Comparison of ENCODE assay signal across 8 cellular contexts in genomic region chr12:53222170-53223005, GRCh38. TPM values are rescaled to one million over a fixed set of nuclear protein-coding genes. Genes with fewer than 3 reads are reported as not detected.
DNase-seq lines count a peak whose midpoint lies in the region; ATAC-seq, FAIRE-seq and TF ChIP-seq lines count a peak whose summit lies in the region.

No MANE protein-coding gene starts in this region.

- H4K5ac ChIP-seq in H1 (ENCODE audit: insufficient read length, low read depth, low read length) = peak overlapping the region; percentile 26

- H3K4me3 ChIP-seq in OCI-LY3 (ENCODE audit: low read length) = peak overlapping the region; percentile 93
- peak overlapping the region in 3 of 4 experiments; percentile 14 to 97 (median 89); a peak in 5 of 8 replicates for H3K4me3 ChIP-seq in H1 (ENCODE audit: extremely low read depth in 1 of 4, insufficient read depth in 2 of 4, low read depth in 3 of 4, low read length in 4 of 4)
- peak overlapping the region; percentile 72 to 93 for H3K4me3 ChIP-seq in neutrophil (ENCODE audit: low read depth in 1 of 2, low read length in 1 of 2)

- peak overlapping the region; percentile 77; the same call in 1 of the 2 replicates for H2BK5ac ChIP-seq in H1 (ENCODE audit: low read depth, low read length)

- H3K4me2 ChIP-seq in OCI-LY3 (ENCODE audit: low read length) (peak overlapping the region; percentile 97), H1 (ENCODE audit: insufficient read depth in 1 of 2, low read depth in 2 of 2, low read length in 2 of 2) (peak overlapping the region; percentile 99 to 100)

- peak overlapping the region; percentile 88; the same call in 1 of the 2 replicates for H2BK12ac ChIP-seq in H1 (ENCODE audit: low read depth, low read length)

- H2BK120ac ChIP-seq in H1 (replicated peaks; ENCODE audit: low read depth, low read length) = peak overlapping the region; percentile 58

- H3K23me2 ChIP-seq in H1 (ENCODE audit: low read depth, low read length) = peaks cover 28% of the 10 kb centered on the region

- H3K4me1 Mint-ChIP-seq in CD4-positive, alpha-beta T cell (ENCODE audit: low read depth) = peaks cover 82% of the 10 kb centered on the region

- TF ChIP-seq POLR2A in H1 (IDR thresholded peaks at IDR 0.05; ENCODE audit: control extremely low read depth in 1 of 2, low read depth in 2 of 2, low read length in 2 of 2) = no peak

- H2AFZ ChIP-seq in OCI-LY3 (ENCODE audit: low read depth, low read length) (no peak overlapping the region), H1 (ENCODE audit: low read length) (no peak overlapping the region)

- no peaks in the 10 kb centered on the region for H3K27me3 ChIP-seq in CD4-positive, alpha-beta T cell (ENCODE audit: control insufficient read depth, insufficient read depth, low read length)
- H3K27me3 ChIP-seq in OCI-LY3 (ENCODE audit: low read depth, low read length) (peaks cover 9% of the 10 kb centered on the region), H1 (replicated peaks in 1 of 4; ENCODE audit: control insufficient read depth in 3 of 4, extremely low read depth in 1 of 4, insufficient read depth in 3 of 4, low read length in 3 of 4) (peaks cover 0 to 3% (median 0%) of the 10 kb centered on the region in 4 experiments; a peak in 1 of 7 replicates), neutrophil (peaks cover 90% of the 10 kb centered on the region)

- no peak for FAIRE-seq in H1 (lab: Jason Lieb, UNC)

- no peak for TF ChIP-seq EP300 in H1 (IDR thresholded peaks at IDR 0.05; ENCODE audit: borderline replicate concordance in 1 of 2, low read depth in 2 of 2, low read length in 2 of 2)

- no peaks in the 10 kb centered on the region for H3K36me3 ChIP-seq in OCI-LY3 (replicated peaks; ENCODE audit: low read depth, low read length)
- H3K36me3 ChIP-seq in H1 (ENCODE audit: control insufficient read depth in 2 of 4, insufficient read depth in 4 of 4, low read length in 3 of 4) = no peaks in the 10 kb centered on the region; a peak in 1 of 8 replicates
- no peaks in the 10 kb centered on the region for H3K36me3 ChIP-seq in neutrophil

- peak overlapping the region; percentile 82 for H3K27ac Mint-ChIP-seq in CD4-positive, alpha-beta T cell

- no peaks in the 10 kb centered on the region for H3K79me2 ChIP-seq in OCI-LY3 (ENCODE audit: low read length)
- H3K79me2 ChIP-seq in H1 (ENCODE audit: control insufficient read depth in 1 of 2, insufficient read depth in 2 of 2, low read length in 2 of 2) = peaks cover 4 to 19% of the 10 kb centered on the region in 2 experiments; a peak in 3 of 4 replicates

- H3K79me1 ChIP-seq in H1 (ENCODE audit: low read depth, low read length) = peaks cover 6% of the 10 kb centered on the region

- H3K27ac ChIP-seq in CD4-positive, alpha-beta T cell (ENCODE audit: low read depth, low read length) = peak overlapping the region; percentile 68
- no peak overlapping the region for H3K27ac ChIP-seq in OCI-LY3 (ENCODE audit: low read length)
- no peak overlapping the region for H3K27ac ChIP-seq in H1 (ENCODE audit: low read depth, low read length)
- H3K27ac ChIP-seq in neutrophil = no peak overlapping the region

- intact Hi-C loops in CD4-positive, alpha-beta T cell (cut with DNase I, micrococcal nuclease) = loop anchor here in 1 of 2 experiments (1.0 to 5.0 kb wide), 3 partner anchors 10 to 45 kb away; partner anchors contain the start of genes CSAD, ESPL1, RARG and ZNF740

- H3K23ac ChIP-seq in H1 (ENCODE audit: insufficient read length) = no peak overlapping the region

- WGBS in H1 (ENCODE audit: extremely low coverage in 1 of 2, insufficient coverage in 1 of 2, insufficient read length in 1 of 2, insufficient replicate concordance in 2 of 2, low coverage in 1 of 2, low lambda C conversion rate in 2 of 2, missing lambda C conversion rate in 1 of 2), 2 experiments = 40% methylated on average over 3 of the region's 5 CpGs; no CpG with 5 or more reads in 1 of the 2 experiments

- no peak for TF ChIP-seq CTCF in CD4-positive, alpha-beta T cell (IDR thresholded peaks at IDR 0.05)
- no peak for TF ChIP-seq CTCF in OCI-LY3 (IDR thresholded peaks at IDR 0.05; ENCODE audit: low read depth, low read length)
- no peak for TF ChIP-seq CTCF in H1 (IDR thresholded peaks at IDR 0.05; ENCODE audit: control extremely low read depth in 1 of 3, insufficient read depth in 1 of 3, low read depth in 1 of 3, low read length in 3 of 3)
- no peak for TF ChIP-seq CTCF in neutrophil (IDR thresholded peaks at IDR 0.05)

- H3K4me3 Mint-ChIP-seq in CD4-positive, alpha-beta T cell = peak overlapping the region; percentile 78

- H2BK15ac ChIP-seq in H1 (ENCODE audit: low read length) = peak overlapping the region; percentile 48; the same call in 1 of the 2 replicates

- peak overlapping the region; percentile 93 for H3K9ac ChIP-seq in OCI-LY3 (ENCODE audit: low read length)
- no peak overlapping the region for H3K9ac ChIP-seq in H1 (replicated peaks in 1 of 4; ENCODE audit: extremely low read depth in 1 of 4, low read depth in 3 of 4, low read length in 3 of 4)

- peaks cover 11% of the 10 kb centered on the region for H3K4me1 ChIP-seq in OCI-LY3 (ENCODE audit: low read length)
- peaks cover 31 to 58% (median 45%) of the 10 kb centered on the region in 4 experiments for H3K4me1 ChIP-seq in H1 (replicated peaks in 1 of 4; ENCODE audit: control insufficient read depth in 3 of 4, insufficient read depth in 4 of 4, low read length in 3 of 4)
- peaks cover 22 to 39% of the 10 kb centered on the region in 2 experiments for H3K4me1 ChIP-seq in neutrophil (ENCODE audit: control insufficient read depth in 1 of 2, insufficient read depth in 1 of 2, low read depth in 1 of 2, low read length in 1 of 2)

- CTCF ChIA-PET in CD4-positive, alpha-beta T cell (lab: Charles Lee) = no interaction called here
- CTCF ChIA-PET in H1 (lab: Charles Lee; ENCODE audit: partially characterized antibody) = interaction anchor here (0.7 to 22.3 kb wide), 4 partner anchors 9 to 165 kb away, joined by 4 to 654 read pairs (median 273); partner anchors contain the start of genes ESPL1 and RARG

- H3K18ac ChIP-seq in H1 (ENCODE audit: extremely low read depth, low read length) = peak overlapping the region; percentile 95; the same call in 1 of the 2 replicates

- H3K9me3 ChIP-seq in CD4-positive, alpha-beta T cell (ENCODE audit: control insufficient read depth, low read length) = no peaks in the 10 kb centered on the region
- H3K9me3 ChIP-seq in OCI-LY3 (ENCODE audit: insufficient read depth, low read length) (no peaks in the 10 kb centered on the region), H1 (ENCODE audit: insufficient read depth in 2 of 2, low read depth in 1 of 2, low read length in 1 of 2) (no peaks in the 10 kb centered on the region), neutrophil (no peaks in the 10 kb centered on the region)

- H3K14ac ChIP-seq in H1 (ENCODE audit: insufficient read length) = no peak overlapping the region

- no peak for ATAC-seq in CD4-positive, alpha-beta T cell (ENCODE audit: poor library complexity)
- ATAC-seq in HG02973 (IDR thresholded peaks at IDR 0.05; ENCODE audit: unreplicated experiment) (no peak), GM18907 (IDR thresholded peaks at IDR 0.05; ENCODE audit: unreplicated experiment) (no peak), HG02571 (IDR thresholded peaks at IDR 0.05; ENCODE audit: unreplicated experiment) (no peak)

- H3K56ac ChIP-seq in H1 (replicated peaks; ENCODE audit: insufficient read length, low read depth, low read length) = no peak overlapping the region

- peaks cover 22% of the 10 kb centered on the region for H3K36me3 Mint-ChIP-seq in CD4-positive, alpha-beta T cell (ENCODE audit: low read depth)

- H2BK20ac ChIP-seq in H1 (ENCODE audit: low read length) = peak overlapping the region; percentile 67; the same call in 1 of the 2 replicates

- POLR2A ChIA-PET in CD4-positive, alpha-beta T cell (lab: Charles Lee) = interaction anchor here (0.7 to 1.7 kb wide), 5 partner anchors 9 to 73 kb away, joined by 3 to 6 read pairs (median 5); partner anchors contain the start of gene PFDN5
- POLR2A ChIA-PET in H1 (lab: Charles Lee; ENCODE audit: partially characterized antibody) = interaction anchor here (1.1 to 13.6 kb wide), 8 partner anchors 7 to 99 kb away, joined by 3 to 151 read pairs (median 4); partner anchors contain the start of genes AAAS, CSAD, PFDN5 and RARG

- H2AK5ac ChIP-seq in H1 (ENCODE audit: low read depth, low read length) = no peak overlapping the region

- H3K4ac ChIP-seq in H1 (replicated peaks; ENCODE audit: insufficient read length, low read depth, low read length) = peak overlapping the region; percentile 4

- H3K9me3 Mint-ChIP-seq in CD4-positive, alpha-beta T cell = no peaks in the 10 kb centered on the region

- H4K91ac ChIP-seq in H1 (replicated peaks; ENCODE audit: insufficient read length, low read length) = peak overlapping the region; percentile 91

- DNase-seq in CD4-positive, alpha-beta T cell = no peak
- DNase-seq in H1 (ENCODE audit: low read depth in 1 of 2, low spot score in 2 of 2) = no peak
- DNase-seq in superior temporal gyrus (ENCODE audit: extremely low spot score) = no peak

- no peaks in the 10 kb centered on the region for H3K27me3 Mint-ChIP-seq in CD4-positive, alpha-beta T cell

- no peak for TF ChIP-seq RAD21 in H1 (IDR thresholded peaks at IDR 0.05 in 1 of 2, conservative IDR thresholded peaks at IDR 0.05 in 1 of 2; ENCODE audit: low read depth in 2 of 2, low read length in 2 of 2)

- no peaks in the 10 kb centered on the region for H4K20me1 ChIP-seq in OCI-LY3 (ENCODE audit: insufficient read depth, low read length)
- H4K20me1 ChIP-seq in H1 (replicated peaks in 1 of 2; ENCODE audit: control insufficient read depth in 1 of 2, insufficient read depth in 2 of 2, low read length in 2 of 2) = peaks cover 0 to 3% of the 10 kb centered on the region in 2 experiments

- H4K8ac ChIP-seq in H1 (ENCODE audit: extremely low read depth, insufficient read depth, low read length) = no peak overlapping the region

RNA-seq across cellular contexts. Expression of gene RARG, which starts 9.6 kb away (rescaled TPM):
- total RNA-seq in CD4-positive, alpha-beta T cell = 10 to 100 TPM; 14.0 to 15.8 TPM
- 68.6 and 68.9 TPM in 2 replicates for total RNA-seq in H1 (2021; fragmentation: NEBNext Ultra II Directional; extraction: Animal tissue kit (Norgen Biotek cat#: 25700))
- polyA plus RNA-seq in H1 (2011; rRNA removed) = 68.6 and 84.2 TPM in 2 replicates
- 68.7 TPM for polyA plus RNA-seq in H1 (2011; cell fraction: cytosol; rRNA removed)
- polyA plus RNA-seq in H1 (2011; cell fraction: nucleus; rRNA removed) = 145 TPM
- 66.2 to 80.8 TPM (median 70.6 TPM) in 4 replicates for polyA plus RNA-seq in H1 (2012, experiment 1 of 2)
- 66.9 TPM for polyA plus RNA-seq in H1 (2012, experiment 2 of 2)
- polyA plus RNA-seq in H1 (2013, experiment 1 of 2) = 37.2 TPM
- polyA plus RNA-seq in H1 (2013, experiment 2 of 2) = 34.6 TPM
- polyA minus RNA-seq in H1 (2011; rRNA and poly(A)+ RNA removed) = 40.1 and 58.9 TPM in 2 replicates
- 38.5 TPM for polyA minus RNA-seq in H1 (2011; cell fraction: cytosol; rRNA and poly(A)+ RNA removed)
- 31.3 TPM for polyA minus RNA-seq in H1 (2011; cell fraction: nucleus; rRNA and poly(A)+ RNA removed)

RNA-seq across cellular contexts. Expression of gene ITGB7, which starts 15.3 kb away (rescaled TPM):
- total RNA-seq in CD4-positive, alpha-beta T cell = 100 to 1,000 TPM; 166 to 180 TPM
- 0.54 and 1.2 TPM in 2 replicates for total RNA-seq in H1 (2021; fragmentation: NEBNext Ultra II Directional; extraction: Animal tissue kit (Norgen Biotek cat#: 25700))
- polyA plus RNA-seq in H1 (2011; rRNA removed) = 0.25 and 0.35 TPM in 2 replicates
- 0.17 TPM for polyA plus RNA-seq in H1 (2011; cell fraction: cytosol; rRNA removed)
- polyA plus RNA-seq in H1 (2011; cell fraction: nucleus; rRNA removed) = 2.2 TPM
- polyA plus RNA-seq in H1 (2012, experiment 1 of 2) = 0.29 to 0.72 TPM (median 0.58 TPM) in 4 replicates
- polyA plus RNA-seq in H1 (2012, experiment 2 of 2) = 0.22 TPM
- 0.45 TPM for polyA plus RNA-seq in H1 (2013, experiment 1 of 2)
- 0.40 TPM for polyA plus RNA-seq in H1 (2013, experiment 2 of 2)
- 0.80 and 1.0 TPM in 2 replicates for polyA minus RNA-seq in H1 (2011; rRNA and poly(A)+ RNA removed)
- polyA minus RNA-seq in H1 (2011; cell fraction: cytosol; rRNA and poly(A)+ RNA removed) = not detected
- polyA minus RNA-seq in H1 (2011; cell fraction: nucleus; rRNA and poly(A)+ RNA removed) = not detected

RNA-seq across cellular contexts. Expression of gene CSAD, which starts 41.7 kb away (rescaled TPM):
- total RNA-seq in CD4-positive, alpha-beta T cell = 10 to 100 TPM; 56.7 to 57.3 TPM
- 8.8 and 10.0 TPM in 2 replicates for total RNA-seq in H1 (2021; fragmentation: NEBNext Ultra II Directional; extraction: Animal tissue kit (Norgen Biotek cat#: 25700))
- 11.3 and 15.4 TPM in 2 replicates for polyA plus RNA-seq in H1 (2011; rRNA removed)
- polyA plus RNA-seq in H1 (2011; cell fraction: cytosol; rRNA removed) = 18.1 TPM
- polyA plus RNA-seq in H1 (2011; cell fraction: nucleus; rRNA removed) = 55.6 TPM
- polyA plus RNA-seq in H1 (2012, experiment 1 of 2) = 11.4 to 14.0 TPM (median 12.7 TPM) in 4 replicates
- 5.2 TPM for polyA plus RNA-seq in H1 (2012, experiment 2 of 2)
- 5.6 TPM for polyA plus RNA-seq in H1 (2013, experiment 1 of 2)
- polyA plus RNA-seq in H1 (2013, experiment 2 of 2) = 4.5 TPM
- polyA minus RNA-seq in H1 (2011; rRNA and poly(A)+ RNA removed) = 5.1 and 7.6 TPM in 2 replicates
- polyA minus RNA-seq in H1 (2011; cell fraction: cytosol; rRNA and poly(A)+ RNA removed) = 6.6 TPM
- polyA minus RNA-seq in H1 (2011; cell fraction: nucleus; rRNA and poly(A)+ RNA removed) = 9.2 TPM

RNA-seq across cellular contexts. Expression of gene ZNF740, which starts 41.9 kb away (rescaled TPM):
- 10 to 100 TPM; 24.4 to 24.7 TPM for total RNA-seq in CD4-positive, alpha-beta T cell
- total RNA-seq in H1 (2021; fragmentation: NEBNext Ultra II Directional; extraction: Animal tissue kit (Norgen Biotek cat#: 25700)) = 35.6 and 40.0 TPM in 2 replicates
- 7.6 and 8.2 TPM in 2 replicates for polyA plus RNA-seq in H1 (2011; rRNA removed)
- 11.3 TPM for polyA plus RNA-seq in H1 (2011; cell fraction: cytosol; rRNA removed)
- polyA plus RNA-seq in H1 (2011; cell fraction: nucleus; rRNA removed) = 19.1 TPM
- 12.5 to 15.6 TPM (median 15.4 TPM) in 4 replicates for polyA plus RNA-seq in H1 (2012, experiment 1 of 2)
- 3.9 TPM for polyA plus RNA-seq in H1 (2012, experiment 2 of 2)
- polyA plus RNA-seq in H1 (2013, experiment 1 of 2) = 7.8 TPM
- polyA plus RNA-seq in H1 (2013, experiment 2 of 2) = 7.2 TPM
- polyA minus RNA-seq in H1 (2011; rRNA and poly(A)+ RNA removed) = 20.4 and 28.1 TPM in 2 replicates
- 7.6 TPM for polyA minus RNA-seq in H1 (2011; cell fraction: cytosol; rRNA and poly(A)+ RNA removed)
- polyA minus RNA-seq in H1 (2011; cell fraction: nucleus; rRNA and poly(A)+ RNA removed) = 43.3 TPM

RNA-seq across cellular contexts. Expression of gene ESPL1, which starts 45.7 kb away (rescaled TPM):
- under 1 TPM; 0.20 to 0.71 TPM for total RNA-seq in CD4-positive, alpha-beta T cell
- total RNA-seq in H1 (2021; fragmentation: NEBNext Ultra II Directional; extraction: Animal tissue kit (Norgen Biotek cat#: 25700)) = 47.0 and 52.7 TPM in 2 replicates
- 31.8 and 49.6 TPM in 2 replicates for polyA plus RNA-seq in H1 (2011; rRNA removed)
- 19.1 TPM for polyA plus RNA-seq in H1 (2011; cell fraction: cytosol; rRNA removed)
- polyA plus RNA-seq in H1 (2011; cell fraction: nucleus; rRNA removed) = 85.9 TPM
- 26.9 to 39.1 TPM (median 30.7 TPM) in 4 replicates for polyA plus RNA-seq in H1 (2012, experiment 1 of 2)
- 33.7 TPM for polyA plus RNA-seq in H1 (2012, experiment 2 of 2)
- 21.7 TPM for polyA plus RNA-seq in H1 (2013, experiment 1 of 2)
- 15.1 TPM for polyA plus RNA-seq in H1 (2013, experiment 2 of 2)
- polyA minus RNA-seq in H1 (2011; rRNA and poly(A)+ RNA removed) = 66.7 and 78.4 TPM in 2 replicates
- polyA minus RNA-seq in H1 (2011; cell fraction: cytosol; rRNA and poly(A)+ RNA removed) = 20.3 TPM
- polyA minus RNA-seq in H1 (2011; cell fraction: nucleus; rRNA and poly(A)+ RNA removed) = 39.1 TPM

Comparison
In these comparisons a context has a peak if more than half of its experiments do, and no peak if none do; other contexts are left out.
1. RNA of gene ITGB7, which starts 15.3 kb away (total RNA-seq): 166 to 180 TPM in CD4-positive, alpha-beta T cell; 0.54 to 1.2 TPM in H1; every median in the first group is over 10 times any median in the second.
2. Peak in every context shown above with its lines, with median percentiles within 50 percentile points of each other: H3K4me3 ChIP-seq.